19 cellular contexts compared by ENCODE assay signal in genomic region chr10:5198386-5198785, GRCh38. TPM values are rescaled to one million over a fixed set of nuclear protein-coding genes. Genes with fewer than 3 reads are reported as not detected.
"Had no signal": no experiment of that assay in that cellular context is flagged by ENCODE, and none has a peak within 500 bp of the region (broad histone marks: within the 10 kb centered on the region; RNA-seq: fewer than 3 reads in every experiment).

No MANE protein-coding gene starts in this region.

- DNase-seq: activated CD4-positive, alpha-beta T cell treated with anti-CD3 and anti-CD28 coated beads, Interleukin-2, amount 10 ng/mL, durations not matched to agents 7 days and 5 days; activated CD4-positive, CD25-positive, alpha-beta regulatory T cell; activated naive CD8-positive, alpha-beta T cell treated with anti-CD3 and anti-CD28 coated beads for 36 hours; amygdala; body of pancreas; cortex of kidney; effector CD4-positive, alpha-beta T cell; esophagus squamous epithelium; islet precursor cell; mammary epithelial cell; psoas muscle; spleen had no signal

- H3K27me3 ChIP-seq: body of pancreas, esophagus squamous epithelium, hepatocyte, spleen had no signal

- H3K4me3 ChIP-seq: body of pancreas, esophagus squamous epithelium, hepatocyte, psoas muscle, spleen had no signal

- H3K36me3 ChIP-seq: esophagus squamous epithelium, spleen had no signal

- ATAC-seq: body of pancreas, psoas muscle, sciatic nerve had no signal

RNA-seq across cellular contexts. Expression of gene AKR1C4, which starts 1.7 kb away (rescaled TPM):
- total RNA-seq: activated CD4-positive, alpha-beta T cell treated with anti-CD3 and anti-CD28 coated beads, Interleukin-2, amount 10 ng/mL, durations not matched to agents 7 days and 5 days; activated CD8-positive, alpha-beta memory T cell treated with anti-CD3 and anti-CD28 coated beads for 36 hours; activated naive CD8-positive, alpha-beta T cell treated with anti-CD3 and anti-CD28 coated beads for 36 hours; activated T-helper 1 cell treated with anti-CD3 and anti-CD28 coated beads, Interleukin-12 subunit alpha, Interleukin-12 subunit beta, Interleukin-2, Interleukin-4 antibody, amounts not matched to agents 30 ng/mL and 10 ng/mL and 1 ng/mL, durations not matched to agents 14 hours and 24 hours and 36 hours; esophagus squamous epithelium; mammary epithelial cell; neural crest cell; osteoblast; psoas muscle; sciatic nerve; spleen; ureter had no signal

RNA-seq across cellular contexts. Expression of gene AKR1C8, which starts 13.4 kb away (rescaled TPM):
- total RNA-seq: activated CD8-positive, alpha-beta memory T cell treated with anti-CD3 and anti-CD28 coated beads for 36 hours; body of pancreas; esophagus squamous epithelium; hepatocyte; mammary epithelial cell; neural crest cell; osteoblast; psoas muscle; ureter had no signal
